Comparison of ENCODE assay signal across 10 cellular contexts in the genomic region with DNA sequence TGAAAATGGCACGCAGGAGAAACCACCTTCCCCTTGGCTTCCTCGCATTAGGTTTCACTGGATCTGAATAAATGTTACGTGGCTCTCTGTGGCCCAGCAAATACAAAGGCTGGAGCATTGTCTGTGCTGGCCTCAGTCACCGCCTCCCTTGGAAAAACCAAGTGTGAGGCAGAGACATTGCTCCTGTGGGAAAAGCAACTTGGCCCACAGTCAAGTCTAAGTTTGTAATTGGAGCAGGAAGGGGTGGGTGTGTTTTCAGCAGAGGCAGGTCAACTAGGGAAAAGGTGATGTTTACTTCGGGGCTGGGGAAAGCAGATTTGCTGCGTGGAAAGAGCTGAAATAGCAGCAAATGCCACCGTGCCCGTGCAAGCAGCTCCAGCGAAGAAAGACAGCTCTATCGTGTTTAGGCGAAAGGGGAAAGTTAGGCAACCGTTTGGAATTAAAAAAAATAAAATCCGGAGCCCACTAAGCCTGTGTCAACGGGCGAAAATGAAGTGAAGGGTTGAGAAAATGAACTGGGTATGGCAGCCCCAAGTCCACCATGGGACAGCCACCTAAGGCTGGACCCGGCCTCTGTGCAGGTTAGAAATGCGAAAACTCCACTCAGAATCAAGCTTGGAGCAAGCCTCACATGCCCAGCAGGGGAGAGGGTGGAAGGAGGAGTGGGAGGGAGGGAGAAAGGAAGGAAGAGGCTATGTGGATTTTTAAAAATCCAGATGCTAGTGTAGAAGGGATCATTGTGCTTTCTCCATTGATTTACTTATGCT.
DNase-seq lines count a peak whose midpoint lies in the region; ATAC-seq and TF ChIP-seq lines count a peak whose summit lies in the region.
"Had no signal": no experiment of that assay in that cellular context is flagged by ENCODE, and none has a peak within 500 bp of the region (broad histone marks: within the 10 kb centered on the region; RNA-seq: fewer than 3 reads in every experiment).

No MANE protein-coding gene starts in this region.

- no peak for TF ChIP-seq POLR2A in heart left ventricle (IDR thresholded peaks at IDR 0.05)

- H3K4me1 ChIP-seq in heart left ventricle, result peaks cover 0 to 19% (median 15%) of the 10 kb centered on the region in 12 donors

- WGBS in heart left ventricle, 4 donors, result 25 to 40% (median 32%) methylated on average over 17 of the region's 17 CpGs

- no peak for TF ChIP-seq CTCF in RWPE1 (conservative IDR thresholded peaks at IDR 0.05; ENCODE audit: low read depth)
- TF ChIP-seq CTCF in heart left ventricle (IDR thresholded peaks at IDR 0.05), result no peak
- no peak for TF ChIP-seq CTCF in retinal pigment epithelial cell (conservative IDR thresholded peaks at IDR 0.05; ENCODE audit: low read depth, low read length)

- H3K27ac ChIP-seq in RWPE1 (peak overlapping the region; percentile 66), heart left ventricle (peak overlapping the region in 3 of 12 donors; percentile 34 to 53 (median 40))

- H3K27me3 ChIP-seq in heart left ventricle (peaks cover 0 to 20% (median 0%) of the 10 kb centered on the region in 9 donors), H7 (ENCODE audit: control insufficient read depth, insufficient read depth, low read length) (no peaks in the 10 kb centered on the region)

- peak; percentile 20 for DNase-seq in GOT3 (lab: John Stamatoyannopoulos, UW)
- peak; percentile 58 for DNase-seq in RWPE1 (ENCODE audit: low spot score)
- DNase-seq in heart left ventricle, result peak in 4 of 5 donors; percentile 61 to 67 (median 64)
- DNase-seq in retinal pigment epithelial cell (ENCODE audit: low read depth), result peak; percentile 56
- DNase-seq in central memory CD4-positive, alpha-beta T cell, result no peak
- no peak for DNase-seq in H7
- DNase-seq in NCI-H524 (lab: John Stamatoyannopoulos, UW), result no peak
- DNase-seq: activated CD4-positive, alpha-beta T cell treated with anti-CD3 and anti-CD28 coated beads for 1 hour; KG1 had no signal

- no peaks in the 10 kb centered on the region for H3K36me3 ChIP-seq in heart left ventricle
- no peaks in the 10 kb centered on the region for H3K36me3 ChIP-seq in H7 (replicated peaks; ENCODE audit: control insufficient read depth, insufficient read depth, low read length)

- no peaks in the 10 kb centered on the region for H3K9me3 ChIP-seq in heart left ventricle

- H3K4me3 ChIP-seq in heart left ventricle, result peak overlapping the region in 8 of 12 donors; percentile 4 to 37 (median 26)
- H3K4me3 ChIP-seq in retinal pigment epithelial cell (ENCODE audit: low read length), result no peak overlapping the region
- no peak overlapping the region for H3K4me3 ChIP-seq in H7 (ENCODE audit: insufficient read depth, low read depth, low read length)

- ATAC-seq in heart left ventricle (peak; percentile 74 to 94 (median 90)), HG02973 (IDR thresholded peaks at IDR 0.05; ENCODE audit: unreplicated experiment) (no peak)

- intact Hi-C loops in heart left ventricle (cut with DNase I), result no loop called here

- CTCF ChIA-PET in RWPE1 (lab: Yijun Ruan, JAX), result no interaction called here

- POLR2A ChIA-PET in RWPE1 (lab: Yijun Ruan, JAX; ENCODE audit: low non-redundant PET), result no interaction called here

Comparison
In these comparisons a context has a peak if more than half of its experiments do, and no peak if none do; other contexts are left out.
1. DNase-seq: peak in GOT3 (single experiment), RWPE1 (single experiment), heart left ventricle (4 of 5) and retinal pigment epithelial cell (single experiment); none in central memory CD4-positive, alpha-beta T cell (single experiment), H7 (single experiment) and NCI-H524 (0 of 2).
2. H3K4me3 ChIP-seq: peak in heart left ventricle (8 of 12); none in retinal pigment epithelial cell (single experiment) and H7 (single experiment).